ENCODE assay signal across 18 cellular contexts in genomic region chr7:49596701-49597491, GRCh38.
"Had no signal": no experiment of that assay in that cellular context is flagged by ENCODE, and none has a peak within 500 bp of the region (broad histone marks: within the 10 kb centered on the region; RNA-seq: fewer than 3 reads in every experiment).

No MANE protein-coding gene starts in this region.

- H3K4me1 ChIP-seq: esophagus squamous epithelium, prostate gland had no signal

- H3K9me3 ChIP-seq: esophagus squamous epithelium, heart right ventricle, left lung, mucosa of descending colon, ovary, prostate gland, tibial nerve had no signal

- H3K4me3 ChIP-seq: esophagus squamous epithelium, heart right ventricle, left lung, lung, mucosa of descending colon, ovary, prostate gland, tibial nerve had no signal

- H3K27me3 ChIP-seq: esophagus squamous epithelium, heart right ventricle, left lung, ovary, tibial nerve had no signal

- H3K27ac ChIP-seq: esophagus squamous epithelium, heart right ventricle, left lung, ovary, prostate gland, tibial nerve had no signal

- H3K36me3 ChIP-seq: esophagus squamous epithelium, heart right ventricle, left lung, ovary, prostate gland, tibial nerve had no signal

- DNase-seq: activated CD4-positive, alpha-beta T cell treated with anti-CD3 and anti-CD28 coated beads for 36 hours; activated CD4-positive, CD25-positive, alpha-beta regulatory T cell; activated CD8-positive, alpha-beta memory T cell treated with anti-CD3 and anti-CD28 coated beads, Interleukin-2, amount 10 ng/mL, durations not matched to agents 7 days and 5 days; activated CD8-positive, alpha-beta T cell treated with anti-CD3 and anti-CD28 coated beads, Interleukin-2, amount 10 ng/mL, durations not matched to agents 7 days and 5 days; activated naive CD4-positive, alpha-beta T cell treated with Interleukin-2 at 50 U/mL for 16 hours; activated T-cell treated with anti-CD3 and anti-CD28 coated beads, Interleukin-2, amount 50 U/mL, for 48 hours; dermis blood vessel endothelial cell; effector CD4-positive, alpha-beta T cell; esophagus squamous epithelium; heart right ventricle; left lung; mucosa of descending colon; ovary; retina; stimulated activated naive CD4-positive, alpha-beta T cell treated with Interleukin-2 at 50 U/mL for 16 hours had no signal
